ENCODE assay signal across 8 cellular contexts in genomic region chr15:89087830-89088604, GRCh38. TPM values are rescaled to one million over a fixed set of nuclear protein-coding genes. Genes with fewer than 3 reads are reported as not detected.
DNase-seq lines count a peak whose midpoint lies in the region; ATAC-seq, FAIRE-seq and TF ChIP-seq lines count a peak whose summit lies in the region.

Gene ABHD2, plus strand, starts transcription at chr15:89088456. Its CDS starts 27,872 bp downstream, at chr15:89116328.

- H3K4me1 ChIP-seq in upper lobe of left lung: peaks cover 30 to 46% (median 39%) of the 10 kb centered on the region in 4 donors

- H3K4me3 ChIP-seq in upper lobe of left lung: peak within 1 kb of the TSS; percentile 90 to 95 (median 93)

- no peak within 1 kb of the TSS for H3K4me3 Mint-ChIP-seq in T-cell

- peak within 1 kb of the TSS; percentile 9 for H3K27ac ChIP-seq in adipose tissue (ENCODE audit: low read depth, low read length)
- H3K27ac ChIP-seq in upper lobe of left lung: peak within 1 kb of the TSS; percentile 92 to 99 (median 95)

- FAIRE-seq in GM12891 (lab: Jason Lieb, UNC): peak; percentile 97

- POLR2A ChIA-PET in T-cell (lab: Charles Lee): interaction anchor here (0.5 to 1.0 kb wide), 8 partner anchors 13 to 452 kb away, joined by 3 to 6 read pairs (median 3); no protein-coding TSS in a partner anchor

- no peaks in the 10 kb centered on the region for H3K36me3 Mint-ChIP-seq in T-cell

- H3K9me3 Mint-ChIP-seq in T-cell: no peaks in the 10 kb centered on the region

- no peaks in the 10 kb centered on the region for H3K36me3 ChIP-seq in upper lobe of left lung

- TF ChIP-seq POLR2A in GM12891 (IDR thresholded peaks at IDR 0.05; ENCODE audit: low read depth, low read length) (peak; percentile 25; the same call in 1 of the 2 replicates), upper lobe of left lung (IDR thresholded peaks at IDR 0.05) (peak in 3 of 4 donors; percentile 90 to 96 (median 96))

- intact Hi-C loops in cardiac septum (cut with DNase I) (loop anchor here (2.0 to 5.0 kb wide), 2 partner anchors 31 to 49 kb away; no protein-coding TSS in a partner anchor), posterior cingulate gyrus (cut with DNase I) (loop anchor here (5.0 kb wide), 1 partner anchor 44 kb away; no protein-coding TSS in a partner anchor)

- H3K4me1 Mint-ChIP-seq in T-cell: peaks cover 31 to 35% (median 35%) of the 10 kb centered on the region in 3 donors

- TF ChIP-seq EP300 in upper lobe of left lung (IDR thresholded peaks at IDR 0.05): peak in 1 of 4 donors; percentile 20

- H3K27ac Mint-ChIP-seq in T-cell: peak within 1 kb of the TSS; percentile 95 to 96

- DNase-seq in GM12891 (ENCODE audit: insufficient read length, low spot score) (peak; percentile 80), NCI-H1436 treated with DMSO at 0.1 percent for 48 hours (lab: John Stamatoyannopoulos, UW) (peak; percentile 99), T-cell (peak; percentile 93 to 98 (median 96)), cardiac septum (ENCODE audit: low spot score) (peak; percentile 100), posterior cingulate gyrus (peak; percentile 99 to 100 (median 100)), upper lobe of left lung (peak; percentile 99)

- CTCF ChIA-PET in T-cell (lab: Charles Lee): interaction anchor here (0.7 to 1.8 kb wide), 12 partner anchors 9 to 245 kb away, joined by 3 to 23 read pairs (median 5); partner anchors contain the start of gene FANCI (in 1 of the 2)

- WGBS in adipose tissue, 3 donors: 0 to 1% (median 0%) methylated on average over 51 of the region's 51 CpGs
- WGBS in upper lobe of left lung, 2 donors: 1% methylated on average over 18 to 32 of the region's 51 CpGs

- no peaks in the 10 kb centered on the region for H3K9me3 ChIP-seq in upper lobe of left lung

- TF ChIP-seq CTCF in upper lobe of left lung (IDR thresholded peaks at IDR 0.05): no peak

- H3K27me3 Mint-ChIP-seq in T-cell: no peaks in the 10 kb centered on the region

- peak; percentile 97 for ATAC-seq in HG02840 (IDR thresholded peaks at IDR 0.05; ENCODE audit: low FRiP score, unreplicated experiment)
- peak; percentile 95 to 97 (median 96) for ATAC-seq in T-cell (replicated peaks in 1 of 4)
- ATAC-seq in upper lobe of left lung (ENCODE audit: low FRiP score in 2 of 2): peak; percentile 97 to 98

- no peaks in the 10 kb centered on the region for H3K27me3 ChIP-seq in upper lobe of left lung

TF ChIP-seq in GM12891, 5 proteins besides CTCF, POLR2A, EP300 and RAD21:
- TF ChIP-seq SPI1 (IDR thresholded peaks at IDR 0.05; ENCODE audit: low read depth, low read length) (no peak), POLR2AphosphoS5 (IDR thresholded peaks at IDR 0.05; ENCODE audit: low read depth, low read length) (no peak), PAX5 (IDR thresholded peaks at IDR 0.05; ENCODE audit: insufficient read depth, low read length, severe bottlenecking) (no peak), POU2F2 (IDR thresholded peaks at IDR 0.05; ENCODE audit: low read depth, low read length) (0 out of 2 replicates have a peak, but pooled peaks have one; percentile 52), TAF1 (IDR thresholded peaks at IDR 0.05; ENCODE audit: low read depth, low read length) (no peak; the same call in 1 of the 2 replicates)

RNA-seq across cellular contexts. Expression of gene ABHD2, which starts in this region (rescaled TPM):
- 5.7 TPM for polyA plus RNA-seq in GM12891 (2012; ENCODE audit: low read depth, missing spikeins)
- total RNA-seq in T-cell (10 to 100 TPM; 52.5 to 70.8 (median 58.5) TPM), cardiac septum (185 TPM), upper lobe of left lung (100 to 1,000 TPM in 5 of 6 donors, 10 to 100 TPM in 1; 84.1 to 230 (median 174) TPM)
- polyA plus RNA-seq in adipose tissue: 10 to 100 TPM in 2 of 3 donors, 1 to 10 TPM in 1; 4.7 to 28.5 (median 13.4) TPM

Comparison
In these comparisons a context has a peak if more than half of its experiments do, and no peak if none do; other contexts are left out.
1. Peak in every context shown above with its lines: DNase-seq, ATAC-seq, H3K4me3 ChIP-seq and H3K27ac ChIP-seq.